In the genomic region with DNA sequence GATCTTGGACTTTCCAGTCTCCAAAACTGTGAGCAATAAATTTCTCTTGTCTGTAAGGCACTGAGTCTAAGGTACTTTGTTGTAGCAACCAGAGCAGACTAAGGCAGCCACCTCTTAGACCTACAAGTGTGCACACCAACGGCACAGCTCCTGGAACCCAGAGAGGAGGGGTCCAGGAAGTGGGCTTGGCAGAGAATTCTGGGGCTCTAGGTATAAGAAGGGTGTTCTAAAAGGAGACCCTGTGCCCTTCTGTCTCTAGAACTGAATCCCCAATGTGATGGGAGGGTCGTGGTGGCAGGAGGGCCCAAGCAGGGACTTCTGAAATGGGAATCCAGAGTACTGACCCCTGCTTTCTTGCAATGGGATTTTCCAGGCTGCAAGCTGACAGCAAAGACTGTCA, we compare ENCODE assay signal across 1 cellular context.
TF ChIP-seq lines count a peak whose summit lies in the region.

No MANE protein-coding gene starts in this region.

TF ChIP-seq in K562, 482 proteins besides CTCF, POLR2A, EP300 and RAD21:
- TF ChIP-seq, protein P1, sequence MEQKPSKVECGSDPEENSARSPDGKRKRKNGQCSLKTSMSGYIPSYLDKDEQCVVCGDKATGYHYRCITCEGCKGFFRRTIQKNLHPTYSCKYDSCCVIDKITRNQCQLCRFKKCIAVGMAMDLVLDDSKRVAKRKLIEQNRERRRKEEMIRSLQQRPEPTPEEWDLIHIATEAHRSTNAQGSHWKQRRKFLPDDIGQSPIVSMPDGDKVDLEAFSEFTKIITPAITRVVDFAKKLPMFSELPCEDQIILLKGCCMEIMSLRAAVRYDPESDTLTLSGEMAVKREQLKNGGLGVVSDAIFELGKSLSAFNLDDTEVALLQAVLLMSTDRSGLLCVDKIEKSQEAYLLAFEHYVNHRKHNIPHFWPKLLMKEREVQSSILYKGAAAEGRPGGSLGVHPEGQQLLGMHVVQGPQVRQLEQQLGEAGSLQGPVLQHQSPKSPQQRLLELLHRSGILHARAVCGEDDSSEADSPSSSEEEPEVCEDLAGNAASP (IDR thresholded peaks at IDR 0.05) = no peak
- TF ChIP-seq, protein P2, sequence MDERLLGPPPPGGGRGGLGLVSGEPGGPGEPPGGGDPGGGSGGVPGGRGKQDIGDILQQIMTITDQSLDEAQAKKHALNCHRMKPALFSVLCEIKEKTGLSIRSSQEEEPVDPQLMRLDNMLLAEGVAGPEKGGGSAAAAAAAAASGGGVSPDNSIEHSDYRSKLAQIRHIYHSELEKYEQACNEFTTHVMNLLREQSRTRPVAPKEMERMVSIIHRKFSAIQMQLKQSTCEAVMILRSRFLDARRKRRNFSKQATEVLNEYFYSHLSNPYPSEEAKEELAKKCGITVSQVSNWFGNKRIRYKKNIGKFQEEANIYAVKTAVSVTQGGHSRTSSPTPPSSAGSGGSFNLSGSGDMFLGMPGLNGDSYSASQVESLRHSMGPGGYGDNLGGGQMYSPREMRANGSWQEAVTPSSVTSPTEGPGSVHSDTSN (CRISPR knock-in tag; IDR thresholded peaks at IDR 0.05; ENCODE audit: low read depth) = no peak
- TF ChIP-seq, protein P2 (tag; conservative IDR thresholded peaks at IDR 0.05; ENCODE audit: low read depth) = 0 out of 2 replicates have a peak, but pooled peaks have one; percentile 18
- TF ChIP-seq, protein P3, sequence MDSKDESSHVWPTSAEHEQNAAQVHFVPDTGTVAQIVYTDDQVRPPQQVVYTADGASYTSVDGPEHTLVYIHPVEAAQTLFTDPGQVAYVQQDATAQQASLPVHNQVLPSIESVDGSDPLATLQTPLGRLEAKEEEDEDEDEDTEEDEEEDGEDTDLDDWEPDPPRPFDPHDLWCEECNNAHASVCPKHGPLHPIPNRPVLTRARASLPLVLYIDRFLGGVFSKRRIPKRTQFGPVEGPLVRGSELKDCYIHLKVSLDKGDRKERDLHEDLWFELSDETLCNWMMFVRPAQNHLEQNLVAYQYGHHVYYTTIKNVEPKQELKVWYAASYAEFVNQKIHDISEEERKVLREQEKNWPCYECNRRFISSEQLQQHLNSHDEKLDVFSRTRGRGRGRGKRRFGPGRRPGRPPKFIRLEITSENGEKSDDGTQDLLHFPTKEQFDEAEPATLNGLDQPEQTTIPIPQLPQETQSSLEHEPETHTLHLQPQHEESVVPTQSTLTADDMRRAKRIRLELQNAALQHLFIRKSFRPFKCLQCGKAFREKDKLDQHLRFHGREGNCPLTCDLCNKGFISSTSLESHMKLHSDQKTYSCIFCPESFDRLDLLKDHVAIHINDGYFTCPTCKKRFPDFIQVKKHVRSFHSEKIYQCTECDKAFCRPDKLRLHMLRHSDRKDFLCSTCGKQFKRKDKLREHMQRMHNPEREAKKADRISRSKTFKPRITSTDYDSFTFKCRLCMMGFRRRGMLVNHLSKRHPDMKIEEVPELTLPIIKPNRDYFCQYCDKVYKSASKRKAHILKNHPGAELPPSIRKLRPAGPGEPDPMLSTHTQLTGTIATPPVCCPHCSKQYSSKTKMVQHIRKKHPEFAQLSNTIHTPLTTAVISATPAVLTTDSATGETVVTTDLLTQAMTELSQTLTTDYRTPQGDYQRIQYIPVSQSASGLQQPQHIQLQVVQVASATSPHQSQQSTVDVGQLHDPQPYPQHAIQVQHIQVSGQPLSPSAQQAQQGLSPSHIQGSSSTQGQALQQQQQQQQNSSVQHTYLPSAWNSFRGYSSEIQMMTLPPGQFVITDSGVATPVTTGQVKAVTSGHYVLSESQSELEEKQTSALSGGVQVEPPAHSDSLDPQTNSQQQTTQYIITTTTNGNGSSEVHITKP (IDR thresholded peaks at IDR 0.05; ENCODE audit: partially characterized antibody) = peak; percentile 96
- peak; percentile 66; the same call in 1 of the 2 replicates for TF ChIP-seq ATF7 (IDR thresholded peaks at IDR 0.05)
- TF ChIP-seq ELF1 (tag; IDR thresholded peaks at IDR 0.05) = peak; percentile 83
- TF ChIP-seq HMG20B (CRISPR knock-in tag; IDR thresholded peaks at IDR 0.05) = no peak
- no peak for TF ChIP-seq FIP1L1 (IDR thresholded peaks at IDR 0.05; ENCODE audit: low read depth, low read length, poor library complexity, severe bottlenecking)
